1 cellular context compared by ENCODE assay signal in the genomic region with DNA sequence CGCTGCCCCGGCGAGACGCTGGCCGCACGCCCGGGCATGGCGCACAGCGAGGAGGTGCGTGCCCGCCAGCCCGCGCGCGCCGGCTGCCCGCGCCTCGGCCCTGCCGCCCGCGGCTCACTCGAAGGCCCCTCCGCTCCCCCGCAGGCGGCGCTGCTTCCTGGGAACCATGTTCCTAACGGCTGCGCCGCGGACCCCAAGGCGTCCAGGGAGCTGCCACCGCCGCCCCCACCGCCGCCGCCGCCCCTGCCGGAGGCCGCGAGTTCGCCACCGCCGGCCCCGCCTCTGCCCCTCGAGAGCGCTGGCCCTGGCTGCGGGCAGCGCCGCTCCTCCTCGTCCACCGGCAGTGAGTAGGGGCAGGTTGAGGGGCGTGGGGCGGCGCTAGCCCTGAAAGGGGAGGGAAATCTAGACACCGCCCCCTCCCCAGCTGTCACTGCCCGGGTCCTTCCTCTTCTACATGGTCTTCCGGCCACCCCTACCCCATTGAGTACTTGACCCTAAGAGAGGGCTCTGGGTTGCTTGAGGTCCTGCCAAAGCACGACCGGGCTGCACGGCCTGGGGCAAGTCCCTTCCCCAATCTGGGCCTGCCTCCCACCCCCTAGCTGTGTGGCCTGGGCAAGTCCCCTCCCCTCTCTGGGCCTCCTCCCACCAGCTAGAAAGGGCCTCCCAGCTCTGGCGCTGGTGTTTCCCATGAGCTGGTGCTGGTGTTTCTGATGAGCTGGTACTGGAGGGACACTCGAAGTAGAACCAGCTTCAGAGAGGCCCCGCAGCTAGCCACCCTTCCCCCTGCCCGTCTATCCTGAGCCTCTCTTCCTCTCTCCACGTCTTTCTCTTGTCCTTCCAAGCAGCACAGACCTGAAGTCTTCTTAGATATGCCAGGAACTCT.
TF ChIP-seq lines count a peak whose summit lies in the region.

No MANE protein-coding gene starts in this region.

TF ChIP-seq in A549, 52 proteins besides CTCF, POLR2A, EP300 and RAD21:
- TF ChIP-seq, protein P1, sequence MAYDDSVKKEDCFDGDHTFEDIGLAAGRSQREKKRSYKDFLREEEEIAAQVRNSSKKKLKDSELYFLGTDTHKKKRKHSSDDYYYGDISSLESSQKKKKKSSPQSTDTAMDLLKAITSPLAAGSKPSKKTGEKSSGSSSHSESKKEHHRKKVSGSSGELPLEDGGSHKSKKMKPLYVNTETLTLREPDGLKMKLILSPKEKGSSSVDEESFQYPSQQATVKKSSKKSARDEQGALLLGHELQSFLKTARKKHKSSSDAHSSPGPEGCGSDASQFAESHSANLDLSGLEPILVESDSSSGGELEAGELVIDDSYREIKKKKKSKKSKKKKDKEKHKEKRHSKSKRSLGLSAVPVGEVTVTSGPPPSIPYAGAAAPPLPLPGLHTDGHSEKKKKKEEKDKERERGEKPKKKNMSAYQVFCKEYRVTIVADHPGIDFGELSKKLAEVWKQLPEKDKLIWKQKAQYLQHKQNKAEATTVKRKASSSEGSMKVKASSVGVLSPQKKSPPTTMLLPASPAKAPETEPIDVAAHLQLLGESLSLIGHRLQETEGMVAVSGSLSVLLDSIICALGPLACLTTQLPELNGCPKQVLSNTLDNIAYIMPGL (CRISPR knock-in tag; IDR thresholded peaks at IDR 0.05; ENCODE audit: borderline replicate concordance): no peak
- TF ChIP-seq CBX2 (IDR thresholded peaks at IDR 0.05; ENCODE audit: borderline replicate concordance, low read depth) (no peak), MAFK (IDR thresholded peaks at IDR 0.05; ENCODE audit: partially characterized antibody) (no peak), TFCP2L1 (CRISPR knock-in tag; IDR thresholded peaks at IDR 0.05) (no peak)
- TF ChIP-seq, protein P2, sequence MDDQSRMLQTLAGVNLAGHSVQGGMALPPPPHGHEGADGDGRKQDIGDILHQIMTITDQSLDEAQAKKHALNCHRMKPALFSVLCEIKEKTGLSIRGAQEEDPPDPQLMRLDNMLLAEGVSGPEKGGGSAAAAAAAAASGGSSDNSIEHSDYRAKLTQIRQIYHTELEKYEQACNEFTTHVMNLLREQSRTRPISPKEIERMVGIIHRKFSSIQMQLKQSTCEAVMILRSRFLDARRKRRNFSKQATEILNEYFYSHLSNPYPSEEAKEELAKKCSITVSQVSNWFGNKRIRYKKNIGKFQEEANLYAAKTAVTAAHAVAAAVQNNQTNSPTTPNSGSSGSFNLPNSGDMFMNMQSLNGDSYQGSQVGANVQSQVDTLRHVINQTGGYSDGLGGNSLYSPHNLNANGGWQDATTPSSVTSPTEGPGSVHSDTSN (IDR thresholded peaks at IDR 0.05): no peak
- TF ChIP-seq, protein P3, sequence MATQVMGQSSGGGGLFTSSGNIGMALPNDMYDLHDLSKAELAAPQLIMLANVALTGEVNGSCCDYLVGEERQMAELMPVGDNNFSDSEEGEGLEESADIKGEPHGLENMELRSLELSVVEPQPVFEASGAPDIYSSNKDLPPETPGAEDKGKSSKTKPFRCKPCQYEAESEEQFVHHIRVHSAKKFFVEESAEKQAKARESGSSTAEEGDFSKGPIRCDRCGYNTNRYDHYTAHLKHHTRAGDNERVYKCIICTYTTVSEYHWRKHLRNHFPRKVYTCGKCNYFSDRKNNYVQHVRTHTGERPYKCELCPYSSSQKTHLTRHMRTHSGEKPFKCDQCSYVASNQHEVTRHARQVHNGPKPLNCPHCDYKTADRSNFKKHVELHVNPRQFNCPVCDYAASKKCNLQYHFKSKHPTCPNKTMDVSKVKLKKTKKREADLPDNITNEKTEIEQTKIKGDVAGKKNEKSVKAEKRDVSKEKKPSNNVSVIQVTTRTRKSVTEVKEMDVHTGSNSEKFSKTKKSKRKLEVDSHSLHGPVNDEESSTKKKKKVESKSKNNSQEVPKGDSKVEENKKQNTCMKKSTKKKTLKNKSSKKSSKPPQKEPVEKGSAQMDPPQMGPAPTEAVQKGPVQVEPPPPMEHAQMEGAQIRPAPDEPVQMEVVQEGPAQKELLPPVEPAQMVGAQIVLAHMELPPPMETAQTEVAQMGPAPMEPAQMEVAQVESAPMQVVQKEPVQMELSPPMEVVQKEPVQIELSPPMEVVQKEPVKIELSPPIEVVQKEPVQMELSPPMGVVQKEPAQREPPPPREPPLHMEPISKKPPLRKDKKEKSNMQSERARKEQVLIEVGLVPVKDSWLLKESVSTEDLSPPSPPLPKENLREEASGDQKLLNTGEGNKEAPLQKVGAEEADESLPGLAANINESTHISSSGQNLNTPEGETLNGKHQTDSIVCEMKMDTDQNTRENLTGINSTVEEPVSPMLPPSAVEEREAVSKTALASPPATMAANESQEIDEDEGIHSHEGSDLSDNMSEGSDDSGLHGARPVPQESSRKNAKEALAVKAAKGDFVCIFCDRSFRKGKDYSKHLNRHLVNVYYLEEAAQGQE (IDR thresholded peaks at IDR 0.05): no peak
- TF ChIP-seq, protein P4, sequence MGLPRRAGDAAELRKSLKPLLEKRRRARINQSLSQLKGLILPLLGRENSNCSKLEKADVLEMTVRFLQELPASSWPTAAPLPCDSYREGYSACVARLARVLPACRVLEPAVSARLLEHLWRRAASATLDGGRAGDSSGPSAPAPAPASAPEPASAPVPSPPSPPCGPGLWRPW (IDR thresholded peaks at IDR 0.05): no peak
